ENCODE assay signal across 8 cellular contexts in the genomic region with DNA sequence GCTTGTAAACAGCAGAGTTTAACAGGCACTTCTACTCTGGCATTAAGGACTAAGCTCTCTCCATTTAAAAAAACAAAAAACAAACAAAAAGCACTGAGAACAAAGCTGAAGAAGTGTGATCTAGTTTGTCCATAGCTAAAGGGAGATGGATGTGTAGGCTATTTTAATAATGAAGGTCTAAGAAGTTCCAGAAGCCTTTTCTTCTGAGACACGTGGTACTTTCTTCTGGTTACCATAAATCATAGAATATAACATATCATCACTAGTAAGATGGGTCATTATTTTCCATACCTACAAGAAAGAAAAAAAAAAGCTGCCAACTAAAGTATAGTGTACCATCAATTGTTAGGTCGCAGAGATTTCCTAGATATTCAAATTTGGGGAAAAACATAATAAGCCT. TPM values are rescaled to one million over a fixed set of nuclear protein-coding genes. Genes with fewer than 3 reads are reported as not detected.
DNase-seq lines count a peak whose midpoint lies in the region; ATAC-seq and TF ChIP-seq lines count a peak whose summit lies in the region.

No MANE protein-coding gene starts in this region.

- no peak overlapping the region; the same call in 1 of the 2 replicates for H3K9ac ChIP-seq in IMR-90 (ENCODE audit: low read depth, low read length)
- H3K9ac ChIP-seq in trophoblast cell (ENCODE audit: low read length) = no peak overlapping the region

- TF ChIP-seq CTCF in GM12865 (IDR thresholded peaks at IDR 0.05; ENCODE audit: insufficient read depth, low read depth, low read length, missing control alignments) (no peak), IMR-90 (conservative IDR thresholded peaks at IDR 0.05; ENCODE audit: low read depth, low read length) (no peak), GM13977 (IDR thresholded peaks at IDR 0.05; ENCODE audit: extremely low read depth, insufficient read depth, missing control alignments) (no peak), GM10266 (IDR thresholded peaks at IDR 0.05; ENCODE audit: control insufficient read depth, insufficient read depth, low read depth, missing control alignments) (no peak)

- CTCF ChIA-PET in IMR-90 (lab: Yijun Ruan, JAX) = no interaction called here

- no peak overlapping the region for H3K56ac ChIP-seq in IMR-90 (ENCODE audit: extremely low read depth, insufficient read depth, low read length)

- BruUV-seq in IMR-90 (replicated peaks; lab: Mats Ljungman, UMichigan) = no TSS peak

- H4K5ac ChIP-seq in IMR-90 (ENCODE audit: low read depth, low read length) = peak overlapping the region; percentile 84; the same call in 1 of the 2 replicates

- no peaks in the 10 kb centered on the region for H3K27me3 Mint-ChIP-seq in naive thymus-derived CD8-positive, alpha-beta T cell

- H4K20me1 ChIP-seq in IMR-90 (ENCODE audit: insufficient read depth, low read length) = 0 out of 2 replicates have a peak, but pooled peaks cover under 1% of the 10 kb centered on the region

- intact Hi-C loops in IMR-90 (cut with micrococcal nuclease) (loop anchor here (5.0 kb wide), 1 partner anchor 161 kb away; no protein-coding TSS in a partner anchor), aorta (cut with DNase I) (loop anchor here in 1 of 2 donors (5.0 kb wide), 1 partner anchor 511 kb away; no protein-coding TSS in a partner anchor)

- in situ Hi-C loops in IMR-90 (cut with MboI; ENCODE audit: low sequenced_read_pairs) = loop anchor here (25.0 kb wide), 1 partner anchor 1566 kb away; no protein-coding TSS in a partner anchor
- in situ Hi-C loops in GM13977 (cut with MboI; ENCODE audit: low pct_unique_long_range_greater_than_20kb, low sequenced_read_pairs, unreplicated experiment) = loop anchor here (25.0 kb wide), 3 partner anchors 166 to 991 kb away; partner anchors contain the start of gene UBQLN2

- H3K18ac ChIP-seq in IMR-90 (ENCODE audit: low read depth, low read length) (no peak overlapping the region), trophoblast cell (ENCODE audit: low read length) (no peak overlapping the region)

- H3K4me1 Mint-ChIP-seq in naive thymus-derived CD8-positive, alpha-beta T cell = peaks cover 2 to 37% (median 16%) of the 10 kb centered on the region in 4 donors

- no peak overlapping the region for H2BK15ac ChIP-seq in IMR-90 (ENCODE audit: low read depth, low read length)

- no peak overlapping the region for H2AFZ ChIP-seq in IMR-90 (replicated peaks; ENCODE audit: low read length, poor library complexity)
- no peak overlapping the region for H2AFZ ChIP-seq in trophoblast cell (ENCODE audit: insufficient read depth, low read length, poor library complexity)

- no CpG with 5 or more reads among the region's 2 CpGs for WGBS in IMR-90 (ENCODE audit: extremely low coverage in 2 of 2, insufficient read length in 1 of 2), 2 experiments
- WGBS in trophoblast cell (ENCODE audit: extremely low coverage, insufficient coverage, insufficient read length) = no CpG with 5 or more reads among the region's 2 CpGs
- 12 to 13% methylated on average over 2 of the region's 2 CpGs for WGBS in aorta, 2 donors

- H3K27ac Mint-ChIP-seq in naive thymus-derived CD8-positive, alpha-beta T cell = peak overlapping the region in 9 of 10 donors; percentile 4 to 97 (median 78)

- H3K23ac ChIP-seq in IMR-90 (ENCODE audit: low read depth, low read length) (no peak overlapping the region), trophoblast cell (ENCODE audit: low read length) (no peak overlapping the region)

- DNase-seq in GM12865 (ENCODE audit: low read depth) (peak; percentile 8), IMR-90 (no peak), amniotic epithelial cell (ENCODE audit: low read depth) (peak; percentile 33), GM13977 (ENCODE audit: low spot score) (no peak), GM10266 (ENCODE audit: extremely low spot score) (no peak), trophoblast cell (no peak), aorta (no peak)
- DNase-seq in naive thymus-derived CD8-positive, alpha-beta T cell = no peak

- no peak overlapping the region for H4K91ac ChIP-seq in IMR-90 (ENCODE audit: insufficient read depth, low read depth, low read length)
- no peak overlapping the region for H4K91ac ChIP-seq in trophoblast cell (ENCODE audit: low read depth, low read length)

- H3K4me3 Mint-ChIP-seq in naive thymus-derived CD8-positive, alpha-beta T cell = peak overlapping the region in 8 of 10 donors; percentile 4 to 85 (median 44)

- H3K79me1 ChIP-seq in IMR-90 (ENCODE audit: low read depth in 1 of 2, low read length in 2 of 2) = peaks cover 0 to 1% of the 10 kb centered on the region in 2 experiments; a peak in 2 of 4 replicates
- H3K79me1 ChIP-seq in trophoblast cell (ENCODE audit: low read length) = peaks cover 2% of the 10 kb centered on the region

- H3K36me3 ChIP-seq in IMR-90 (ENCODE audit: control insufficient read depth, insufficient read depth, low read length) = no peaks in the 10 kb centered on the region
- H3K36me3 ChIP-seq in trophoblast cell (ENCODE audit: control insufficient read depth in 1 of 2, insufficient read depth in 2 of 2, low read length in 2 of 2) = no peaks in the 10 kb centered on the region
- no peaks in the 10 kb centered on the region for H3K36me3 ChIP-seq in aorta (ENCODE audit: control insufficient read depth in 1 of 2, insufficient read depth in 2 of 2, low read length in 1 of 2)

- H3K4me3 ChIP-seq in GM12865 (ENCODE audit: low read depth, low read length) (no peak overlapping the region), IMR-90 (ENCODE audit: insufficient read depth, low read depth, low read length) (no peak overlapping the region), trophoblast cell (ENCODE audit: low read depth, low read length) (no peak overlapping the region), aorta (ENCODE audit: low read length in 2 of 2) (no peak overlapping the region)

- H3K27ac ChIP-seq in IMR-90 (ENCODE audit: insufficient read depth, low read length) (no peak overlapping the region), trophoblast cell (ENCODE audit: low read depth, low read length) (no peak overlapping the region), aorta (ENCODE audit: low read depth in 1 of 2, low read length in 2 of 2) (no peak overlapping the region)

- H4K8ac ChIP-seq in IMR-90 (ENCODE audit: low read depth in 2 of 2, low read length in 2 of 2) (peak overlapping the region in 1 of 2 experiments; percentile 66; a peak in 1 of 4 replicates), trophoblast cell (ENCODE audit: low read depth, low read length) (no peak overlapping the region)

- H2BK120ac ChIP-seq in IMR-90 (ENCODE audit: low read depth, low read length) = no peak overlapping the region
- no peak overlapping the region for H2BK120ac ChIP-seq in trophoblast cell (ENCODE audit: insufficient read depth, low read length, poor library complexity)

- H2BK12ac ChIP-seq in trophoblast cell (ENCODE audit: low read length) = no peak overlapping the region

- H3K79me2 ChIP-seq in trophoblast cell (ENCODE audit: control insufficient read depth, insufficient read depth, low read length, poor library complexity) = no peaks in the 10 kb centered on the region

- H3K9me3 Mint-ChIP-seq in naive thymus-derived CD8-positive, alpha-beta T cell = no peaks in the 10 kb centered on the region

- H2BK20ac ChIP-seq in IMR-90 (ENCODE audit: low read depth, low read length) = no peak overlapping the region

- H3K9me1 ChIP-seq in IMR-90 (ENCODE audit: insufficient read depth, low read length) = no peaks in the 10 kb centered on the region

- H3K4me2 ChIP-seq in IMR-90 (ENCODE audit: low read depth, low read length) = peak overlapping the region; percentile 47; the same call in 1 of the 2 replicates
- H3K4me2 ChIP-seq in trophoblast cell (ENCODE audit: low read length) = no peak overlapping the region

- POLR2A ChIA-PET in IMR-90 (lab: Charles Lee; ENCODE audit: unreplicated experiment) = no interaction called here
- POLR2A ChIA-PET in naive thymus-derived CD8-positive, alpha-beta T cell (lab: Charles Lee) = interaction anchor here (1.1 to 1.7 kb wide), 4 partner anchors 53 to 1239 kb away, joined by 3 to 8 read pairs (median 4); no protein-coding TSS in a partner anchor

- H2AK5ac ChIP-seq in IMR-90 (ENCODE audit: low read depth, low read length) = no peak overlapping the region
- no peak overlapping the region for H2AK5ac ChIP-seq in trophoblast cell (ENCODE audit: low read length)

- H2BK5ac ChIP-seq in IMR-90 (ENCODE audit: low read depth, low read length, poor library complexity, severe bottlenecking) (no peak overlapping the region), trophoblast cell (ENCODE audit: low read depth, low read length, poor library complexity) (no peak overlapping the region)

- H3K4me1 ChIP-seq in IMR-90 (ENCODE audit: control insufficient read depth, insufficient read depth, low read length) (no peaks in the 10 kb centered on the region), trophoblast cell (ENCODE audit: control insufficient read depth in 1 of 2, insufficient read depth in 2 of 2, low read length in 2 of 2) (no peaks in the 10 kb centered on the region), aorta (ENCODE audit: control insufficient read depth in 1 of 2, insufficient read depth in 2 of 2, low read length in 2 of 2) (no peaks in the 10 kb centered on the region)

- H3K27me3 ChIP-seq in IMR-90 (ENCODE audit: control insufficient read depth, insufficient read depth, low read length) (no peaks in the 10 kb centered on the region), trophoblast cell (ENCODE audit: insufficient read depth, low read length) (no peaks in the 10 kb centered on the region), aorta (ENCODE audit: control insufficient read depth in 1 of 2, insufficient read depth in 2 of 2, low read length in 1 of 2) (no peaks in the 10 kb centered on the region)

- H3K9me3 ChIP-seq in IMR-90 (ENCODE audit: control insufficient read depth, insufficient read depth, low read length) = no peaks in the 10 kb centered on the region
- H3K9me3 ChIP-seq in trophoblast cell (ENCODE audit: insufficient read depth, low read depth, low read length) = no peaks in the 10 kb centered on the region
- H3K9me3 ChIP-seq in aorta (ENCODE audit: control insufficient read depth, low read length) = no peaks in the 10 kb centered on the region

- ATAC-seq in IMR-90 (ENCODE audit: low read depth) (peak; percentile 46; the same call in 1 of the 2 replicates), aorta (ENCODE audit: low FRiP score) (no peak)
- ATAC-seq in naive thymus-derived CD8-positive, alpha-beta T cell = no peak

- no peak for TF ChIP-seq RAD21 in IMR-90 (IDR thresholded peaks at IDR 0.05; ENCODE audit: low read length)

- no peak overlapping the region for H3K14ac ChIP-seq in IMR-90 (replicated peaks; ENCODE audit: low read depth, low read length)
- no peak overlapping the region for H3K14ac ChIP-seq in trophoblast cell (ENCODE audit: low read length)

- no peak overlapping the region for H2AK9ac ChIP-seq in IMR-90 (replicated peaks; ENCODE audit: low read depth, low read length, poor library complexity)

- no peak for TF ChIP-seq POLR2A in IMR-90 (IDR thresholded peaks at IDR 0.05; ENCODE audit: low read depth, low read length)

- H3K4ac ChIP-seq in IMR-90 (ENCODE audit: low read depth, low read length) (no peak overlapping the region), trophoblast cell (ENCODE audit: low read depth, low read length) (no peak overlapping the region)

- H4K12ac ChIP-seq in trophoblast cell (ENCODE audit: low read depth, low read length) = no peak overlapping the region

- peaks cover 0 to 2% (median 0%) of the 10 kb centered on the region in 3 donors for H3K36me3 Mint-ChIP-seq in naive thymus-derived CD8-positive, alpha-beta T cell

- dilution Hi-C loops in IMR-90 (cut with HindIII; ENCODE audit: low sequenced_read_pairs, unreplicated experiment) = no loop called here

RNA-seq across cellular contexts. Expression of gene NBDY, which starts 0.7 kb away (rescaled TPM):
- total RNA-seq in IMR-90 (2012; rRNA removed) (2.5 and 3.2 TPM in 2 replicates), aorta (10 to 100 TPM; 43.0 TPM)
- polyA plus RNA-seq in IMR-90 (2012; rRNA removed) (61.5 and 64.6 TPM in 2 replicates), aorta (10 to 100 TPM; 35.7 to 45.5 TPM)
- 18.4 and 26.7 TPM in 2 replicates for polyA plus RNA-seq in IMR-90 (2012; cell fraction: cytosol; rRNA removed)
- polyA plus RNA-seq in IMR-90 (2012; cell fraction: nucleus; rRNA removed; ENCODE audit: low replicate concordance) = 8.0 and 12.8 TPM in 2 replicates
- 10 to 100 TPM; 30.9 to 34.3 TPM for total RNA-seq in naive thymus-derived CD8-positive, alpha-beta T cell
- polyA plus RNA-seq in naive thymus-derived CD8-positive, alpha-beta T cell = 10 to 100 TPM; 64.3 to 91.9 (median 73.0) TPM
- 85.5 and 86.3 TPM in 2 replicates for polyA plus RNA-seq in trophoblast cell (2013)

Comparison
In these comparisons a context has a peak if more than half of its experiments do, and no peak if none do; other contexts are left out.
1. DNase-seq: peak in GM12865 (single experiment) and amniotic epithelial cell (single experiment); none in IMR-90 (single experiment), naive thymus-derived CD8-positive, alpha-beta T cell (0 of 10), GM13977 (single experiment), GM10266 (single experiment), trophoblast cell (0 of 2) and aorta (0 of 2).